8 cellular contexts compared by ENCODE assay signal in genomic region chr7:6256709-6257535, GRCh38. TPM values are rescaled to one million over a fixed set of nuclear protein-coding genes. Genes with fewer than 3 reads are reported as not detected.
DNase-seq lines count a peak whose midpoint lies in the region; ATAC-seq, FAIRE-seq and TF ChIP-seq lines count a peak whose summit lies in the region.

No MANE protein-coding gene starts in this region.

- peak; percentile 62 for ATAC-seq in GM21576 (IDR thresholded peaks at IDR 0.05; ENCODE audit: unreplicated experiment)
- ATAC-seq in GM12878, result peak; percentile 84

- no peaks in the 10 kb centered on the region for H4K20me1 ChIP-seq in GM12878 (ENCODE audit: control insufficient read depth, insufficient read depth)
- no peaks in the 10 kb centered on the region for H4K20me1 ChIP-seq in OCI-LY7 (ENCODE audit: insufficient read depth, low read length)

- TF ChIP-seq CTCF in GM10266 (IDR thresholded peaks at IDR 0.05; ENCODE audit: control insufficient read depth, insufficient read depth, low read depth, missing control alignments) (no peak), GM12878 (IDR thresholded peaks at IDR 0.05 in 2 of 3, conservative IDR thresholded peaks at IDR 0.05 in 1 of 3; ENCODE audit: control insufficient read depth in 2 of 3, extremely low read depth in 1 of 3, insufficient read depth in 1 of 3, low read depth in 3 of 3, low read length in 3 of 3) (0 out of 6 replicates have a peak, but pooled peaks of 1 of the 3 experiments have one; percentile 7), nephron (IDR thresholded peaks at IDR 0.05; ENCODE audit: unreplicated experiment in 3 of 3) (no peak), OCI-LY7 (conservative IDR thresholded peaks at IDR 0.05; ENCODE audit: low read length) (no peak)

- H3K4me3 ChIP-seq in GM12878, result peak overlapping the region; percentile 37; the same call in 1 of the 2 replicates
- H3K4me3 ChIP-seq in OCI-LY7 (ENCODE audit: low read depth, low read length, poor library complexity, severe bottlenecking), result no peak overlapping the region

- no peaks in the 10 kb centered on the region for H3K27me3 Mint-ChIP-seq in nephron (ENCODE audit: low read depth)

- SMC1A ChIA-PET in GM12878 (lab: Charles Lee; ENCODE audit: uncharacterized antibody, unreplicated experiment), result interaction anchor here (0.8 to 10.4 kb wide), 9 partner anchors 10 to 150 kb away, joined by 3 to 141 read pairs (median 4); no protein-coding TSS in a partner anchor

- TF ChIP-seq POLR2A in GM12878 (IDR thresholded peaks at IDR 0.05; ENCODE audit: low read depth, low read length), result peak; percentile 47

- no peaks in the 10 kb centered on the region for H3K9me2 ChIP-seq in OCI-LY7 (ENCODE audit: insufficient read depth, low read length)

- H3K4me1 ChIP-seq in GM12878 (ENCODE audit: control insufficient read depth, insufficient read depth, low read length) (peaks cover 17% of the 10 kb centered on the region), OCI-LY7 (ENCODE audit: insufficient read depth, low read length, poor library complexity, severe bottlenecking) (peaks cover 16% of the 10 kb centered on the region)

- H2AFZ ChIP-seq in GM12878 (ENCODE audit: control insufficient read depth, low read depth, low read length) (no peak overlapping the region), OCI-LY7 (ENCODE audit: low read length) (no peak overlapping the region)

- POLR2A ChIA-PET in GM12878 (lab: Charles Lee), result interaction anchor here (0.6 to 4.4 kb wide), 8 partner anchors 8 to 188 kb away, joined by 3 to 30 read pairs (median 5); no protein-coding TSS in a partner anchor
- POLR2A ChIA-PET in OCI-LY7 (lab: Charles Lee), result no interaction called here

- DNase-seq in GM10266 (ENCODE audit: extremely low spot score), result peak; percentile 48
- DNase-seq in Kasumi-1 (lab: John Stamatoyannopoulos, UW), result peak; percentile 44 to 76
- peak; percentile 89 for DNase-seq in GM12878 (ENCODE audit: low read depth, low spot score)
- no peak for DNase-seq in OCI-LY7 (ENCODE audit: low spot score)
- no peak for DNase-seq in HTR-8/SVneo (ENCODE audit: insufficient read length, low spot score)
- DNase-seq in AG08396 (ENCODE audit: low spot score), result no peak

- H3K36me3 ChIP-seq in GM12878 (ENCODE audit: control insufficient read depth in 2 of 2, insufficient read depth in 2 of 2, low read length in 1 of 2), result no peaks in the 10 kb centered on the region
- H3K36me3 ChIP-seq in OCI-LY7 (ENCODE audit: insufficient read depth, low read length), result no peaks in the 10 kb centered on the region

- peak; percentile 58 to 76; a peak in 3 of 4 replicates for TF ChIP-seq EP300 in GM12878 (IDR thresholded peaks at IDR 0.05; ENCODE audit: borderline replicate concordance in 1 of 2, control insufficient read depth in 1 of 2, low read depth in 2 of 2, low read length in 2 of 2)

- CTCF ChIA-PET in GM12878 (lab: Yijun Ruan, JAX), result interaction anchor here (0.8 to 7.7 kb wide), 10 partner anchors 9 to 151 kb away, joined by 3 to 82 read pairs (median 4); no protein-coding TSS in a partner anchor
- CTCF ChIA-PET in OCI-LY7 (lab: Charles Lee; ENCODE audit: unreplicated experiment), result interaction anchor here (0.5 kb wide), 1 partner anchor 778 kb away, joined by 4 read pairs; no protein-coding TSS in a partner anchor

- peak overlapping the region in 1 of 3 experiments; percentile 24 for H3K4me3 Mint-ChIP-seq in nephron

- H3K79me2 ChIP-seq in GM12878 (ENCODE audit: control insufficient read depth, insufficient read depth, low read length), result peaks cover 73% of the 10 kb centered on the region
- H3K79me2 ChIP-seq in OCI-LY7 (ENCODE audit: insufficient read depth, low read depth, low read length), result no peaks in the 10 kb centered on the region

- H3K27me3 ChIP-seq in GM12878 (replicated peaks in 1 of 2; ENCODE audit: control insufficient read depth in 2 of 2, insufficient read depth in 2 of 2, low read length in 1 of 2), result no peaks in the 10 kb centered on the region

- WGBS in GM12878 (ENCODE audit: insufficient coverage, insufficient replicate concordance, low lambda C conversion rate, missing lambda C conversion rate), result 2% methylated on average over 9 of the region's 9 CpGs

- TF ChIP-seq RAD21 in GM12878 (IDR thresholded peaks at IDR 0.05; ENCODE audit: insufficient read depth, low read depth, low read length), result peak; percentile 42; the same call in 1 of the 2 replicates

- H3K9me3 Mint-ChIP-seq in nephron, result no peaks in the 10 kb centered on the region

- intact Hi-C loops in GM12878 (cut with micrococcal nuclease; ENCODE audit: unreplicated experiment) (loop anchor here (2.0 kb wide), 1 partner anchor 14 kb away; no protein-coding TSS in a partner anchor), OCI-LY7 (cut with micrococcal nuclease; ENCODE audit: unreplicated experiment) (no loop called here)

- peak overlapping the region; percentile 76 for H3K4me2 ChIP-seq in GM12878 (ENCODE audit: control insufficient read depth, insufficient read depth)
- H3K4me2 ChIP-seq in OCI-LY7 (ENCODE audit: low read length), result no peak overlapping the region

- H3K27ac ChIP-seq in GM12878 (ENCODE audit: control insufficient read depth, insufficient read depth), result peak overlapping the region; percentile 92
- H3K27ac ChIP-seq in OCI-LY7 (ENCODE audit: low read depth, low read length, poor library complexity, severe bottlenecking), result no peak overlapping the region

- peak overlapping the region; percentile 93 to 97 (median 94) for H3K27ac Mint-ChIP-seq in nephron

- RAD21 ChIA-PET in GM12878 (lab: Charles Lee; ENCODE audit: unreplicated experiment), result interaction anchor here (0.6 to 7.6 kb wide), 8 partner anchors 9 to 150 kb away, joined by 3 to 84 read pairs (median 6); no protein-coding TSS in a partner anchor

- in situ Hi-C loops in GM12878 (cut with MboI), result loop anchor here (25.0 kb wide), 1 partner anchor 1880 kb away; no protein-coding TSS in a partner anchor

- FAIRE-seq in GM12878 (lab: Jason Lieb, UNC), result peak; percentile 86
- FAIRE-seq in HTR-8/SVneo (lab: Jason Lieb, UNC), result no peak

- H3K36me3 Mint-ChIP-seq in nephron (ENCODE audit: low read depth), result no peaks in the 10 kb centered on the region

- H3K9me3 ChIP-seq in GM12878 (replicated peaks; ENCODE audit: control insufficient read depth, insufficient read depth, low read length) (no peaks in the 10 kb centered on the region), OCI-LY7 (ENCODE audit: low read length) (no peaks in the 10 kb centered on the region)

- peak overlapping the region; percentile 19 for H3K9ac ChIP-seq in GM12878 (ENCODE audit: control insufficient read depth, insufficient read depth, low read length)

- BruUV-seq in GM12878 (replicated peaks; lab: Mats Ljungman, UMichigan) (no TSS peak), OCI-LY7 (replicated peaks; lab: Mats Ljungman, UMichigan) (no TSS peak)

- peaks cover 75% of the 10 kb centered on the region for H3K4me1 Mint-ChIP-seq in nephron

TF ChIP-seq in GM12878, 131 proteins besides CTCF, POLR2A, EP300 and RAD21 (continues in another document):
- TF ChIP-seq SMARCA5 (IDR thresholded peaks at IDR 0.05) (no peak), NKRF (conservative IDR thresholded peaks at IDR 0.05) (peak; percentile 42), NBN (IDR thresholded peaks at IDR 0.05) (peak; percentile 85; the same call in 1 of the 2 replicates), KLF5 (IDR thresholded peaks at IDR 0.05; ENCODE audit: partially characterized antibody) (no peak), MLLT1 (IDR thresholded peaks at IDR 0.05) (no peak)

RNA-seq across cellular contexts. Expression of gene CYTH3, which starts 15.5 kb away (rescaled TPM):
- 68.4 and 72.9 TPM in 2 replicates for total RNA-seq in GM12878 (2013; cell fraction: nucleolus; rRNA removed)
- total RNA-seq in GM12878 (2014; rRNA removed) (16.7 and 19.8 TPM in 2 replicates), GM12878 (2014; rRNA removed; fragmentation: Illumina TruSeq; extraction: Trizol) (12.9 and 13.1 TPM in 2 replicates), GM12878 (2021) (20.8 and 23.9 TPM in 2 replicates), OCI-LY7 (2022) (4.7 and 5.0 TPM in 2 replicates)
- 7.7 TPM for polyA plus RNA-seq in GM12878 (2011; ENCODE audit: low read depth)
- polyA plus RNA-seq in GM12878 (2011; rRNA removed) (16.1 and 28.2 TPM in 2 replicates), GM12878 (2014; fragmentation: Illumina TruSeq; extraction: Trizol) (12.2 and 16.6 TPM in 2 replicates), GM12878 (2014; fragmentation: Nextera tagmentation; extraction: Ambion mirVana) (1 to 10 TPM in 1 of 2 experiments, under 1 TPM in 1; 0.45 to 1.4 TPM), GM12878 (2014; rRNA removed) (27.4 and 32.3 TPM in 2 replicates), GM12878 (2016; fragmentation: Nextera tagmentation; extraction: Ambion mirVana) (10 to 100 TPM; 13.8 to 14.8 TPM)
- polyA plus RNA-seq in GM12878 (2011; cell fraction: cytosol; rRNA removed), result 21.5 and 26.0 TPM in 2 replicates
- 69.2 and 77.0 TPM in 2 replicates for polyA plus RNA-seq in GM12878 (2011; cell fraction: nucleus; rRNA removed)
- 14.2 and 17.9 TPM in 2 replicates for polyA plus RNA-seq in GM12878 (2012)
- polyA minus RNA-seq in GM12878 (2011; rRNA and poly(A)+ RNA removed), result 12.1 and 17.7 TPM in 2 replicates
- 6.7 TPM in 2 replicates for polyA minus RNA-seq in GM12878 (2011; cell fraction: cytosol; rRNA and poly(A)+ RNA removed)
- 18.3 and 25.9 TPM in 2 replicates for polyA minus RNA-seq in GM12878 (2011; cell fraction: nucleus; rRNA and poly(A)+ RNA removed)
- total RNA-seq in OCI-LY7 (2014; rRNA removed; shearing (Covaris generic)), result 3.3 and 3.7 TPM in 2 replicates

Comparison
In these comparisons a context has a peak if more than half of its experiments do, and no peak if none do; other contexts are left out.
1. DNase-seq: peak in GM10266 (single experiment), Kasumi-1 (2 of 2) and GM12878 (single experiment); none in OCI-LY7 (single experiment), HTR-8/SVneo (single experiment) and AG08396 (single experiment).